Comparison of ENCODE assay signal across 1 cellular context in genomic region chr17:77088455-77089117, GRCh38.
TF ChIP-seq lines count a peak whose summit lies in the region.

No MANE protein-coding gene starts in this region.

TF ChIP-seq in K562, 482 proteins besides CTCF, POLR2A, EP300 and RAD21 (continued from another document and continues in another):
- TF ChIP-seq ZNF583 (CRISPR knock-in tag; IDR thresholded peaks at IDR 0.05): no peak
- TF ChIP-seq TCF7 (IDR thresholded peaks at IDR 0.05; ENCODE audit: borderline replicate concordance): peak; percentile 32; the same call in 1 of the 2 replicates
- peak; percentile 69; the same call in 1 of the 2 replicates for TF ChIP-seq ZKSCAN1 (IDR thresholded peaks at IDR 0.05; ENCODE audit: low read depth, low read length)
- no peak for TF ChIP-seq POU5F1 (IDR thresholded peaks at IDR 0.05; ENCODE audit: borderline replicate concordance, low read depth, low read length, partially characterized antibody)
- TF ChIP-seq ZBTB12 (CRISPR knock-in tag; IDR thresholded peaks at IDR 0.05): peak; percentile 43; the same call in 1 of the 2 replicates
- TF ChIP-seq TAF15 (IDR thresholded peaks at IDR 0.05; ENCODE audit: low read depth, low read length): no peak
- 0 out of 2 replicates have a peak, but pooled peaks have one; percentile 32 for TF ChIP-seq NR3C1 (CRISPR knock-in tag; IDR thresholded peaks at IDR 0.05)
- TF ChIP-seq MXI1 (IDR thresholded peaks at IDR 0.05; ENCODE audit: low read depth, low read length): peak; percentile 86
- peak in 1 of 2 experiments; percentile 80; a peak in 3 of 4 replicates for TF ChIP-seq MAZ (CRISPR knock-in tag; conservative IDR thresholded peaks at IDR 0.05 in 1 of 2, IDR thresholded peaks at IDR 0.05 in 1 of 2)
- TF ChIP-seq ZBTB26 (CRISPR knock-in tag; IDR thresholded peaks at IDR 0.05): no peak
- TF ChIP-seq GTF2F1 (IDR thresholded peaks at IDR 0.05; ENCODE audit: low read depth, low read length): peak; percentile 85; the same call in 1 of the 2 replicates
- no peak for TF ChIP-seq NCOA1 (IDR thresholded peaks at IDR 0.05; ENCODE audit: low read depth)
- TF ChIP-seq ZC3H4 (CRISPR knock-in tag; IDR thresholded peaks at IDR 0.05; ENCODE audit: borderline replicate concordance): no peak
- peak in 1 of 2 experiments; percentile 70; a peak in 2 of 3 replicates for TF ChIP-seq CBX3 (IDR thresholded peaks at IDR 0.05; ENCODE audit: borderline replicate concordance in 1 of 2, low read length in 2 of 2)
- TF ChIP-seq E2F8 (IDR thresholded peaks at IDR 0.05; ENCODE audit: low read depth, partially characterized antibody): peak; percentile 96
- peak; percentile 86 for TF ChIP-seq MITF (IDR thresholded peaks at IDR 0.05)
- TF ChIP-seq PBX2 (CRISPR knock-in tag; IDR thresholded peaks at IDR 0.05; ENCODE audit: low read depth): no peak
- TF ChIP-seq PBX2 (tag; conservative IDR thresholded peaks at IDR 0.05; ENCODE audit: low read depth): peak; percentile 48
- no peak for TF ChIP-seq ZNF639 (CRISPR knock-in tag; conservative IDR thresholded peaks at IDR 0.05 in 1 of 2, IDR thresholded peaks at IDR 0.05 in 1 of 2)
- TF ChIP-seq NKRF (IDR thresholded peaks at IDR 0.05; ENCODE audit: borderline replicate concordance): peak; percentile 95; the same call in 1 of the 2 replicates
- peak; percentile 73 to 80 for TF ChIP-seq FOXK2 (conservative IDR thresholded peaks at IDR 0.05 in 1 of 2, IDR thresholded peaks at IDR 0.05 in 1 of 2; ENCODE audit: low read depth in 2 of 2)
- TF ChIP-seq ETS1 (conservative IDR thresholded peaks at IDR 0.05; ENCODE audit: control insufficient read depth, low read depth, low read length): peak; percentile 87
- TF ChIP-seq ASH1L (IDR thresholded peaks at IDR 0.05; ENCODE audit: borderline replicate concordance, low read depth, partially characterized antibody): peak; percentile 62
- TF ChIP-seq ETV6 (IDR thresholded peaks at IDR 0.05; ENCODE audit: borderline replicate concordance in 1 of 2, low read depth in 2 of 2, low read length in 1 of 2): peak; percentile 91 to 96
- TF ChIP-seq ETV6 (CRISPR knock-in tag; IDR thresholded peaks at IDR 0.05; ENCODE audit: borderline replicate concordance): no peak; the same call in none of the 2 replicates
- TF ChIP-seq SMAD1 (IDR thresholded peaks at IDR 0.05; ENCODE audit: low read depth, low read length, partially characterized antibody): peak; percentile 33
- peak; percentile 79 for TF ChIP-seq SUPT5H (IDR thresholded peaks at IDR 0.05)
- peak; percentile 99 for TF ChIP-seq ETV5 (CRISPR knock-in tag; IDR thresholded peaks at IDR 0.05; ENCODE audit: low read depth)
- TF ChIP-seq TAF1 (IDR thresholded peaks at IDR 0.05; ENCODE audit: control insufficient read depth, extremely low read depth, insufficient read depth, low read length, severe bottlenecking): peak; percentile 90
- TF ChIP-seq VEZF1 (CRISPR knock-in tag; IDR thresholded peaks at IDR 0.05): peak; percentile 47; the same call in 1 of the 2 replicates
- 0 out of 4 replicates have a peak, but pooled peaks of 1 of the 2 experiments have one; percentile 91 for TF ChIP-seq KDM4B (IDR thresholded peaks at IDR 0.05; ENCODE audit: borderline replicate concordance in 2 of 2, low read depth in 1 of 2)
- no peak for TF ChIP-seq ZNF140 (CRISPR knock-in tag; IDR thresholded peaks at IDR 0.05)
- TF ChIP-seq TGIF2 (CRISPR knock-in tag; IDR thresholded peaks at IDR 0.05): no peak
- TF ChIP-seq RNF2 (IDR thresholded peaks at IDR 0.05): peak; percentile 65; the same call in 1 of the 2 replicates
- peak; percentile 87 for TF ChIP-seq NFE2 (IDR thresholded peaks at IDR 0.05; ENCODE audit: low read depth)
- TF ChIP-seq MTF1 (CRISPR knock-in tag; IDR thresholded peaks at IDR 0.05; ENCODE audit: borderline replicate concordance): no peak
- peak; percentile 51; the same call in 1 of the 2 replicates for TF ChIP-seq ZBED1 (IDR thresholded peaks at IDR 0.05)
- peak; percentile 49 to 65; a peak in 2 of 4 replicates for TF ChIP-seq UBTF (IDR thresholded peaks at IDR 0.05; ENCODE audit: borderline replicate concordance in 1 of 2, low read depth in 2 of 2, low read length in 2 of 2)
- no peak for TF ChIP-seq SETDB1 (IDR thresholded peaks at IDR 0.05; ENCODE audit: low read length)
- TF ChIP-seq EZH2 (IDR thresholded peaks at IDR 0.05; ENCODE audit: borderline replicate concordance, low read depth, low read length): no peak
- peak; percentile 97 for TF ChIP-seq RBFOX2 (IDR thresholded peaks at IDR 0.05; ENCODE audit: low read depth, low read length)
- TF ChIP-seq GABPB1 (CRISPR knock-in tag; IDR thresholded peaks at IDR 0.05): peak; percentile 95
- 0 out of 2 replicates have a peak, but pooled peaks have one; percentile 2 for TF ChIP-seq CEBPG (CRISPR knock-in tag; IDR thresholded peaks at IDR 0.05)
- no peak for TF ChIP-seq CEBPG (tag; conservative IDR thresholded peaks at IDR 0.05 in 1 of 2, IDR thresholded peaks at IDR 0.05 in 1 of 2)
